11 cellular contexts compared by ENCODE assay signal in genomic region chr12:1663440-1664132, GRCh38. TPM values are rescaled to one million over a fixed set of nuclear protein-coding genes. Genes with fewer than 3 reads are reported as not detected.
DNase-seq lines count a peak whose midpoint lies in the region; ATAC-seq and TF ChIP-seq lines count a peak whose summit lies in the region.
"Had no signal": no experiment of that assay in that cellular context is flagged by ENCODE, and none has a peak within 500 bp of the region (broad histone marks: within the 10 kb centered on the region; RNA-seq: fewer than 3 reads in every experiment).

No MANE protein-coding gene starts in this region.

- no peak overlapping the region for H2BK12ac ChIP-seq in neuronal stem cell (ENCODE audit: low read length)

- DNase-seq in CD4-positive, alpha-beta T cell = no peak
- DNase-seq in chondrocyte (ENCODE audit: low spot score) (no peak), neuronal stem cell (ENCODE audit: low spot score) (no peak), left lung (no peak)
- DNase-seq in stimulated activated CD4-positive, alpha-beta T cell treated with anti-CD3 and anti-CD28 coated beads, Interleukin-2, amount 100 ng/mL, for 48 hours = no peak
- DNase-seq: activated CD4-positive, alpha-beta T cell treated with anti-CD3 and anti-CD28 coated beads for 1 hour; brain microvascular endothelial cell had no signal

- H4K8ac ChIP-seq in neuronal stem cell (ENCODE audit: low read depth, low read length) = no peak overlapping the region

- H3K4me3 ChIP-seq in neuronal stem cell (ENCODE audit: low read length in 2 of 2) = no peak overlapping the region
- H3K4me3 ChIP-seq in left lung = no peak overlapping the region

- no peak overlapping the region for H2BK15ac ChIP-seq in neuronal stem cell (ENCODE audit: low read length)

- no peak overlapping the region for H3K4ac ChIP-seq in neuronal stem cell (ENCODE audit: low read length)

- no peak for ATAC-seq in CD4-positive, alpha-beta T cell (ENCODE audit: poor library complexity)
- ATAC-seq in HG03571 (IDR thresholded peaks at IDR 0.05; ENCODE audit: unreplicated experiment) = no peak
- ATAC-seq in GM21825 (IDR thresholded peaks at IDR 0.05; ENCODE audit: unreplicated experiment) = no peak
- ATAC-seq in left lung = no peak
- ATAC-seq: Right ventricle myocardium inferior had no signal

- H3K27me3 Mint-ChIP-seq in CD4-positive, alpha-beta T cell = no peaks in the 10 kb centered on the region
- H3K27me3 Mint-ChIP-seq in IgD-negative memory B cell (peaks cover 2% of the 10 kb centered on the region), chondrocyte (ENCODE audit: low read depth) (no peaks in the 10 kb centered on the region)

- no peak overlapping the region for H3K23ac ChIP-seq in neuronal stem cell (ENCODE audit: low read depth, low read length, poor library complexity)

- H2BK120ac ChIP-seq in neuronal stem cell (ENCODE audit: low read depth, low read length) = no peak overlapping the region

- H3K27me3 ChIP-seq in CD4-positive, alpha-beta T cell (ENCODE audit: control insufficient read depth, insufficient read depth, low read length) = no peaks in the 10 kb centered on the region
- H3K27me3 ChIP-seq in neuronal stem cell (ENCODE audit: control insufficient read depth in 3 of 3, insufficient read depth in 3 of 3, low read depth in 1 of 3, low read length in 3 of 3) = peaks cover 0 to 58% (median 12%) of the 10 kb centered on the region in 3 experiments
- H3K27me3 ChIP-seq in left lung = no peaks in the 10 kb centered on the region
- H3K27me3 ChIP-seq: brain microvascular endothelial cell had no signal

- H4K91ac ChIP-seq in neuronal stem cell (ENCODE audit: low read depth, low read length, poor library complexity) = no peak overlapping the region

- no peaks in the 10 kb centered on the region for H3K9me3 ChIP-seq in CD4-positive, alpha-beta T cell (ENCODE audit: control insufficient read depth, low read length)
- H3K9me3 ChIP-seq in neuronal stem cell (replicated peaks in 1 of 2; ENCODE audit: control insufficient read depth in 2 of 2, insufficient read depth in 1 of 2, low read depth in 1 of 2, low read length in 2 of 2) = peaks cover 0 to 4% of the 10 kb centered on the region in 2 donors
- H3K9me3 ChIP-seq in left lung = no peaks in the 10 kb centered on the region

- intact Hi-C loops in CD4-positive, alpha-beta T cell (cut with DNase I, micrococcal nuclease) = no loop called here
- intact Hi-C loops in left lung (cut with DNase I) = no loop called here

- no peak overlapping the region for H2BK5ac ChIP-seq in neuronal stem cell (ENCODE audit: low read length)

- peak overlapping the region; percentile 63 for H3K27ac Mint-ChIP-seq in CD4-positive, alpha-beta T cell
- H3K27ac Mint-ChIP-seq in IgD-negative memory B cell (peak overlapping the region in 2 of 3 donors; percentile 60 to 88), chondrocyte (ENCODE audit: unreplicated experiment) (no peak overlapping the region)

- H2AFZ ChIP-seq in neuronal stem cell (ENCODE audit: low read length) = peak overlapping the region; percentile 81

- H3K36me3 ChIP-seq in neuronal stem cell (replicated peaks in 1 of 2; ENCODE audit: control insufficient read depth in 2 of 2, insufficient read depth in 2 of 2, low read length in 2 of 2) = no peaks in the 10 kb centered on the region
- H3K36me3 ChIP-seq in left lung = no peaks in the 10 kb centered on the region
- H3K36me3 ChIP-seq: brain microvascular endothelial cell had no signal

- no peak overlapping the region for H3K14ac ChIP-seq in neuronal stem cell (ENCODE audit: low read length)

- POLR2A ChIA-PET in CD4-positive, alpha-beta T cell (lab: Charles Lee) = no interaction called here

- no CpG with 5 or more reads among the region's 11 CpGs for WGBS in neuronal stem cell (ENCODE audit: extremely low coverage in 2 of 2, insufficient read length in 2 of 2, insufficient replicate concordance in 1 of 2), 2 donors

- H3K18ac ChIP-seq in neuronal stem cell (ENCODE audit: low read length) = no peak overlapping the region

- CTCF ChIA-PET in CD4-positive, alpha-beta T cell (lab: Charles Lee) = no interaction called here

- peaks cover 57% of the 10 kb centered on the region for H3K4me1 Mint-ChIP-seq in CD4-positive, alpha-beta T cell (ENCODE audit: low read depth)
- H3K4me1 Mint-ChIP-seq in IgD-negative memory B cell (peaks cover 20 to 22% (median 22%) of the 10 kb centered on the region in 3 donors), chondrocyte (ENCODE audit: low read depth) (peaks cover 29% of the 10 kb centered on the region)

- H3K4me3 Mint-ChIP-seq in CD4-positive, alpha-beta T cell = peak overlapping the region; percentile 87
- H3K4me3 Mint-ChIP-seq in IgD-negative memory B cell (peak overlapping the region; percentile 74 to 87 (median 84)), chondrocyte (ENCODE audit: unreplicated experiment) (no peak overlapping the region)

- no peak overlapping the region for H3K9ac ChIP-seq in neuronal stem cell (ENCODE audit: low read depth, low read length, poor library complexity)

- H3K4me1 ChIP-seq in neuronal stem cell (ENCODE audit: control insufficient read depth in 2 of 2, insufficient read depth in 1 of 2, low read depth in 1 of 2, low read length in 2 of 2) (peaks cover 2 to 3% of the 10 kb centered on the region in 2 donors), left lung (peaks cover 3 to 33% of the 10 kb centered on the region in 2 donors)

- H3K79me1 ChIP-seq in neuronal stem cell (ENCODE audit: low read depth, low read length) = no peaks in the 10 kb centered on the region

- no peak overlapping the region for H3K27ac ChIP-seq in CD4-positive, alpha-beta T cell (ENCODE audit: low read depth, low read length)
- H3K27ac ChIP-seq in neuronal stem cell (replicated peaks; ENCODE audit: low read length) = no peak overlapping the region
- peak overlapping the region in 1 of 2 donors; percentile 70 for H3K27ac ChIP-seq in left lung
- H3K27ac ChIP-seq: brain microvascular endothelial cell had no signal

- H3K36me3 Mint-ChIP-seq in CD4-positive, alpha-beta T cell (ENCODE audit: low read depth) = no peaks in the 10 kb centered on the region
- H3K36me3 Mint-ChIP-seq in IgD-negative memory B cell = no peaks in the 10 kb centered on the region
- H3K36me3 Mint-ChIP-seq in chondrocyte (ENCODE audit: low read depth) = no peaks in the 10 kb centered on the region

- peaks cover 2% of the 10 kb centered on the region for H3K9me3 Mint-ChIP-seq in CD4-positive, alpha-beta T cell
- H3K9me3 Mint-ChIP-seq in IgD-negative memory B cell (no peaks in the 10 kb centered on the region), chondrocyte (ENCODE audit: low read depth) (no peaks in the 10 kb centered on the region)

- no peak for TF ChIP-seq CTCF in CD4-positive, alpha-beta T cell (IDR thresholded peaks at IDR 0.05)
- TF ChIP-seq CTCF in chondrocyte (IDR thresholded peaks at IDR 0.05) = peak; percentile 9
- no peak for TF ChIP-seq CTCF in left lung (IDR thresholded peaks at IDR 0.05)

- H2AK5ac ChIP-seq in neuronal stem cell (ENCODE audit: low read depth, low read length) = no peak overlapping the region

- no peak overlapping the region for H3K4me2 ChIP-seq in neuronal stem cell (ENCODE audit: insufficient read depth, low read length, poor library complexity, severe bottlenecking)

RNA-seq across cellular contexts. Expression of gene ADIPOR2, which starts 27.3 kb away (rescaled TPM):
- 10 to 100 TPM; 12.5 to 12.6 TPM for total RNA-seq in CD4-positive, alpha-beta T cell
- 2.9 TPM for polyA plus RNA-seq in IgD-negative memory B cell
- total RNA-seq in chondrocyte (35.6 to 41.4 TPM (median 37.2 TPM) in 3 replicates), left lung (10 to 100 TPM; 52.9 to 66.8 TPM)
- polyA plus RNA-seq in neuronal stem cell (2013, experiment 1 of 2) = 26.7 TPM
- 26.2 TPM for polyA plus RNA-seq in neuronal stem cell (2013, experiment 2 of 2)

RNA-seq across cellular contexts. Expression of gene WNT5B, which starts 34.6 kb away (rescaled TPM):
- not detected for total RNA-seq in CD4-positive, alpha-beta T cell
- 0.33 TPM for polyA plus RNA-seq in IgD-negative memory B cell
- total RNA-seq in chondrocyte = 68.0 to 160 TPM (median 74.4 TPM) in 3 replicates
- 74.9 TPM for polyA plus RNA-seq in neuronal stem cell (2013, experiment 1 of 2)
- polyA plus RNA-seq in neuronal stem cell (2013, experiment 2 of 2) = 74.2 TPM
- 1 to 10 TPM; 3.3 to 4.5 TPM for total RNA-seq in left lung

Comparison
In these comparisons a context has a peak if more than half of its experiments do, and no peak if none do; other contexts are left out.
1. RNA of gene WNT5B, which starts 34.6 kb away (total RNA-seq): 68.0 to 160 TPM in chondrocyte; 3.3 to 4.5 TPM in left lung and not detected in CD4-positive, alpha-beta T cell; every median in the first group is over 10 times any median in the second.